Comparison of ENCODE assay signal across 20 cellular contexts in genomic region chr6:79330723-79331122, GRCh38.
DNase-seq lines count a peak whose midpoint lies in the region; ATAC-seq, FAIRE-seq and TF ChIP-seq lines count a peak whose summit lies in the region.
"Had no signal": no experiment of that assay in that cellular context is flagged by ENCODE, and none has a peak within 500 bp of the region (broad histone marks: within the 10 kb centered on the region; RNA-seq: fewer than 3 reads in every experiment).

No MANE protein-coding gene starts in this region.

- ATAC-seq in GM18520 (IDR thresholded peaks at IDR 0.05; ENCODE audit: unreplicated experiment) (peak; percentile 22), HG03460 (IDR thresholded peaks at IDR 0.05; ENCODE audit: unreplicated experiment) (no peak), HG02870 (IDR thresholded peaks at IDR 0.05; ENCODE audit: unreplicated experiment) (no peak)
- ATAC-seq: HCT116 had no signal

- DNase-seq in GM18507 (ENCODE audit: extremely low spot score, insufficient read length, low read depth) (no peak), M059J (ENCODE audit: low read depth) (peak; percentile 37), bronchial epithelial cell (ENCODE audit: low read depth) (peak; percentile 79), HPDE6-E6E7 (ENCODE audit: extremely low spot score) (no peak), T-helper 2 cell (no peak)
- DNase-seq: CD4-positive, CD25-positive, alpha-beta regulatory T cell; DMS79; GOT3; Kasumi-1; NCI-H1092; NCI-H1436; NCI-H187 treated with DMSO at 0.1 percent for 48 hours; NCI-H2227 treated with DMSO at 0.1 percent for 48 hours; NCI-H510A; Peyer's patch; SJCRH30 had no signal

- FAIRE-seq in GM18507 (lab: Jason Lieb, UNC), result peak; percentile 56
- FAIRE-seq in bronchial epithelial cell (lab: Jason Lieb, UNC), result no peak

- TF ChIP-seq CTCF in bronchial epithelial cell (IDR thresholded peaks at IDR 0.05; ENCODE audit: insufficient read depth, low read length, severe bottlenecking), result no peak

- no peak overlapping the region for H3K4me3 ChIP-seq in bronchial epithelial cell (ENCODE audit: low read depth, low read length)
- H3K4me3 ChIP-seq: Peyer's patch, SJCRH30 had no signal

- H3K27me3 ChIP-seq in bronchial epithelial cell (ENCODE audit: control insufficient read depth, insufficient read depth, low read length), result no peaks in the 10 kb centered on the region
- H3K27me3 ChIP-seq: Peyer's patch, SJCRH30 had no signal

- H3K36me3 ChIP-seq in bronchial epithelial cell (ENCODE audit: control insufficient read depth, insufficient read depth, low read length), result no peaks in the 10 kb centered on the region
- H3K36me3 ChIP-seq: Peyer's patch, SJCRH30 had no signal

Comparison
In these comparisons a context has a peak if more than half of its experiments do, and no peak if none do; other contexts are left out.
1. DNase-seq: peak in M059J (single experiment) and bronchial epithelial cell (single experiment); none in GM18507 (single experiment), HPDE6-E6E7 (single experiment) and T-helper 2 cell (0 of 5).